13 cellular contexts compared by ENCODE assay signal in genomic region chr9:71895122-71895521, GRCh38. TPM values are rescaled to one million over a fixed set of nuclear protein-coding genes. Genes with fewer than 3 reads are reported as not detected.
DNase-seq lines count a peak whose midpoint lies in the region; ATAC-seq and TF ChIP-seq lines count a peak whose summit lies in the region.
"Had no signal": no experiment of that assay in that cellular context is flagged by ENCODE, and none has a peak within 500 bp of the region (broad histone marks: within the 10 kb centered on the region; RNA-seq: fewer than 3 reads in every experiment).

No MANE protein-coding gene starts in this region.

- H3K4me3 ChIP-seq in RWPE2 (ENCODE audit: severe bottlenecking) (no peak overlapping the region), dorsolateral prefrontal cortex (no peak overlapping the region)

- ATAC-seq in GM18870 (IDR thresholded peaks at IDR 0.05; ENCODE audit: unreplicated experiment) = peak; percentile 51
- peak; percentile 46 for ATAC-seq in HG02678 (IDR thresholded peaks at IDR 0.05; ENCODE audit: unreplicated experiment)
- peak; percentile 89 for ATAC-seq in RWPE2 (ENCODE audit: low read depth)
- no peak for ATAC-seq in CD4-positive, alpha-beta T cell (ENCODE audit: poor library complexity)
- ATAC-seq in GM18517 (IDR thresholded peaks at IDR 0.05; ENCODE audit: unreplicated experiment) = no peak

- POLR2A ChIA-PET in CD4-positive, alpha-beta T cell (lab: Charles Lee) = interaction anchor here (3.6 kb wide), 1 partner anchor 16 kb away, joined by 22 read pairs; the partner anchor contains the start of genes ABHD17B and C9orf85

- no peaks in the 10 kb centered on the region for H3K36me3 Mint-ChIP-seq in immature natural killer cell
- H3K36me3 Mint-ChIP-seq in CD4-positive, alpha-beta T cell (ENCODE audit: low read depth) = no peaks in the 10 kb centered on the region

- H3K4me3 Mint-ChIP-seq in immature natural killer cell = peak overlapping the region; percentile 31 to 84 (median 63)
- H3K4me3 Mint-ChIP-seq in CD4-positive, alpha-beta T cell = no peak overlapping the region
- H3K4me3 Mint-ChIP-seq: HFFc6, nephron progenitor cell had no signal

- H3K4me1 Mint-ChIP-seq in immature natural killer cell = peaks cover 85 to 90% of the 10 kb centered on the region in 2 donors
- H3K4me1 Mint-ChIP-seq in CD4-positive, alpha-beta T cell (ENCODE audit: low read depth) = peaks cover 79% of the 10 kb centered on the region
- H3K4me1 Mint-ChIP-seq: nephron progenitor cell had no signal

- peak overlapping the region; percentile 22 for H3K27ac ChIP-seq in RWPE2 (ENCODE audit: poor library complexity, severe bottlenecking)
- no peak overlapping the region for H3K27ac ChIP-seq in CD4-positive, alpha-beta T cell (ENCODE audit: low read depth, low read length)
- no peak overlapping the region for H3K27ac ChIP-seq in dorsolateral prefrontal cortex

- no peaks in the 10 kb centered on the region for H3K36me3 ChIP-seq in RWPE2 (ENCODE audit: low read depth)

- DNase-seq in RWPE2 (ENCODE audit: low spot score) (no peak), immature natural killer cell (peak in 1 of 3 donors; percentile 19), NCI-H128 (lab: John Stamatoyannopoulos, UW; ENCODE audit: unreplicated experiment) (no peak), dorsolateral prefrontal cortex (no peak)
- no peak for DNase-seq in CD4-positive, alpha-beta T cell
- DNase-seq: activated naive CD4-positive, alpha-beta T cell treated with Interleukin-2 at 50 U/mL for 16 hours; DMS79; HFFc6; NCI-H2029; nephron progenitor cell had no signal

- intact Hi-C loops in CD4-positive, alpha-beta T cell (cut with DNase I, micrococcal nuclease) = no loop called here
- intact Hi-C loops in dorsolateral prefrontal cortex (cut with DNase I) = no loop called here

- H3K4me1 ChIP-seq in RWPE2 (ENCODE audit: insufficient read depth, poor library complexity, severe bottlenecking) = peaks cover 19% of the 10 kb centered on the region

- no peak for TF ChIP-seq CTCF in RWPE2 (IDR thresholded peaks at IDR 0.05; ENCODE audit: poor library complexity, severe bottlenecking)
- TF ChIP-seq CTCF in CD4-positive, alpha-beta T cell (IDR thresholded peaks at IDR 0.05) = no peak
- TF ChIP-seq CTCF in dorsolateral prefrontal cortex (IDR thresholded peaks at IDR 0.05 in 54 of 56, conservative IDR thresholded peaks at IDR 0.05 in 2 of 56; ENCODE audit: low read depth in 1 of 56, partially characterized antibody in 56 of 56) = no peak

- no peaks in the 10 kb centered on the region for H3K9me3 Mint-ChIP-seq in immature natural killer cell
- no peaks in the 10 kb centered on the region for H3K9me3 Mint-ChIP-seq in CD4-positive, alpha-beta T cell
- H3K9me3 Mint-ChIP-seq: HFFc6 had no signal

- CTCF ChIA-PET in CD4-positive, alpha-beta T cell (lab: Charles Lee) = interaction anchor here (1.2 to 1.4 kb wide), 2 partner anchors 27 to 88 kb away, joined by 3 to 4 read pairs; no protein-coding TSS in a partner anchor

- H3K27me3 Mint-ChIP-seq in immature natural killer cell (ENCODE audit: low read depth in 3 of 3) = peaks cover 0 to 2% (median 0%) of the 10 kb centered on the region in 3 donors
- no peaks in the 10 kb centered on the region for H3K27me3 Mint-ChIP-seq in CD4-positive, alpha-beta T cell

- H3K27me3 ChIP-seq in RWPE2 (ENCODE audit: insufficient read depth, poor library complexity, severe bottlenecking) (no peaks in the 10 kb centered on the region), dorsolateral prefrontal cortex (no peaks in the 10 kb centered on the region)
- no peaks in the 10 kb centered on the region for H3K27me3 ChIP-seq in CD4-positive, alpha-beta T cell (ENCODE audit: control insufficient read depth, insufficient read depth, low read length)

- no peaks in the 10 kb centered on the region for H3K9me3 ChIP-seq in RWPE2 (ENCODE audit: severe bottlenecking)
- no peaks in the 10 kb centered on the region for H3K9me3 ChIP-seq in CD4-positive, alpha-beta T cell (ENCODE audit: control insufficient read depth, low read length)

- peak overlapping the region; percentile 67 to 94 (median 92) for H3K27ac Mint-ChIP-seq in immature natural killer cell
- no peak overlapping the region for H3K27ac Mint-ChIP-seq in CD4-positive, alpha-beta T cell
- H3K27ac Mint-ChIP-seq: HFFc6, nephron progenitor cell had no signal

RNA-seq across cellular contexts. Expression of gene ABHD17B, which starts 15.9 kb away (rescaled TPM):
- 10 to 100 TPM; 38.8 to 45.2 (median 39.5) TPM for polyA plus RNA-seq in immature natural killer cell
- 10 to 100 TPM; 17.9 to 19.1 TPM for total RNA-seq in CD4-positive, alpha-beta T cell
- total RNA-seq in dorsolateral prefrontal cortex = 100 to 1,000 TPM in 1 of 120 experiments, 10 to 100 TPM in 119; 26.3 to 101 (median 46.1) TPM

RNA-seq across cellular contexts. Expression of gene C9orf85, which starts 16.3 kb away (rescaled TPM):
- 10 to 100 TPM; 10.9 to 16.0 (median 12.3) TPM for polyA plus RNA-seq in immature natural killer cell
- total RNA-seq in CD4-positive, alpha-beta T cell = 1 to 10 TPM; 3.4 to 3.5 TPM
- 10 to 100 TPM in 113 of 120 experiments, 1 to 10 TPM in 7; 8.0 to 26.8 (median 14.8) TPM for total RNA-seq in dorsolateral prefrontal cortex

Comparison
In these comparisons a context has a peak if more than half of its experiments do, and no peak if none do; other contexts are left out.
1. ATAC-seq: peak in GM18870 (single experiment), HG02678 (single experiment) and RWPE2 (single experiment); none in CD4-positive, alpha-beta T cell (single experiment) and GM18517 (single experiment).